ENCODE assay signal across 15 cellular contexts in genomic region chr19:38496603-38497487, GRCh38.
"Had no signal": no experiment of that assay in that cellular context is flagged by ENCODE, and none has a peak within 500 bp of the region (broad histone marks: within the 10 kb centered on the region; RNA-seq: fewer than 3 reads in every experiment).

No MANE protein-coding gene starts in this region.

- H3K36me3 ChIP-seq: sigmoid colon, stomach, thoracic aorta, upper lobe of right lung had no signal

- DNase-seq: activated CD4-positive, CD25-positive, alpha-beta regulatory T cell; activated naive CD8-positive, alpha-beta T cell treated with anti-CD3 and anti-CD28 coated beads, Interleukin-2, amount 10 ng/mL, durations not matched to agents 7 days and 5 days; aorta; dermis blood vessel endothelial cell; effector memory CD8-positive, alpha-beta T cell; islet precursor cell; nucleus accumbens; sigmoid colon; stimulated activated CD4-positive, alpha-beta T cell treated with anti-CD3 and anti-CD28 coated beads, Interleukin-1b, Interleukin-23, amount 100 ng/mL, for 48 hours; stomach; T-helper 2 cell; upper lobe of right lung had no signal

- ATAC-seq: effector memory CD8-positive, alpha-beta T cell; left lobe of liver; natural killer cell treated with Interleukin-12 subunit alpha and Interleukin-12 subunit beta and Interleukin-15 and Interleukin-18, amount 100 ng/mL, for 72 hours; upper lobe of right lung had no signal

- H3K27me3 ChIP-seq: upper lobe of right lung had no signal

- H3K9me3 ChIP-seq: sigmoid colon, stomach, thoracic aorta, upper lobe of right lung had no signal

- H3K27ac ChIP-seq: sigmoid colon, stomach, thoracic aorta, upper lobe of right lung had no signal

- H3K4me1 ChIP-seq: sigmoid colon, stomach, upper lobe of right lung had no signal

- H3K4me3 ChIP-seq: sigmoid colon, stomach, thoracic aorta, upper lobe of right lung had no signal
